Comparison of ENCODE assay signal across 18 cellular contexts in genomic region chr9:133880851-133881634, GRCh38.
DNase-seq lines count a peak whose midpoint lies in the region; ATAC-seq and TF ChIP-seq lines count a peak whose summit lies in the region.
"Had no signal": no experiment of that assay in that cellular context is flagged by ENCODE, and none has a peak within 500 bp of the region (broad histone marks: within the 10 kb centered on the region; RNA-seq: fewer than 3 reads in every experiment).

No MANE protein-coding gene starts in this region.

- no TSS peak for BruUV-seq in Calu3 (replicated peaks; lab: Mats Ljungman, UMichigan)

- DNase-seq in DMS 273 (lab: John Stamatoyannopoulos, UW; ENCODE audit: unreplicated experiment) (peak; percentile 33), DMS 273 treated with DMSO at 0.1 percent for 48 hours (lab: John Stamatoyannopoulos, UW) (no peak), SJCRH30 (peak; percentile 76 to 81), fibroblast of pulmonary artery (ENCODE audit: low read depth) (peak; percentile 34), prostate gland (ENCODE audit: low spot score) (no peak), Calu3 (no peak), ovary (no peak)
- DNase-seq: activated T-cell treated with anti-CD3 and anti-CD28 coated beads, Interleukin-2, amount 50 U/mL, for 48 hours; left cardiac atrium; NCI-H524 treated with DMSO at 0.1 percent for 48 hours; occipital lobe; stomach had no signal

- H3K4me1 ChIP-seq in SJCRH30 (peaks cover 34% of the 10 kb centered on the region), prostate gland (replicated peaks) (peaks cover 9% of the 10 kb centered on the region), ovary (ENCODE audit: insufficient read depth) (peaks cover 12% of the 10 kb centered on the region)

- peak overlapping the region; percentile 43; the same call in 1 of the 2 replicates for H3K27ac ChIP-seq in SJCRH30
- peak overlapping the region; percentile 72 to 73 for H3K27ac ChIP-seq in prostate gland
- H3K27ac ChIP-seq in ovary, result no peak overlapping the region
- H3K27ac ChIP-seq: 22Rv1, SJSA1, stomach had no signal

- TF ChIP-seq EP300 in ovary (IDR thresholded peaks at IDR 0.05), result no peak

- no peaks in the 10 kb centered on the region for H3K36me3 Mint-ChIP-seq in Calu3 (ENCODE audit: insufficient read depth, unreplicated experiment)

- no peaks in the 10 kb centered on the region for H3K27me3 Mint-ChIP-seq in Calu3 (ENCODE audit: unreplicated experiment)
- H3K27me3 Mint-ChIP-seq: central memory CD8-positive, alpha-beta T cell had no signal

- intact Hi-C loops in prostate gland (cut with DNase I) (no loop called here), Calu3 (cut with micrococcal nuclease; ENCODE audit: unreplicated experiment) (no loop called here), ovary (cut with DNase I) (no loop called here)

- peaks cover 7% of the 10 kb centered on the region for H3K4me1 Mint-ChIP-seq in Calu3 (ENCODE audit: low read depth, unreplicated experiment)
- H3K4me1 Mint-ChIP-seq: central memory CD8-positive, alpha-beta T cell had no signal

- H3K36me3 ChIP-seq in SJCRH30, result no peaks in the 10 kb centered on the region
- no peaks in the 10 kb centered on the region for H3K36me3 ChIP-seq in prostate gland
- H3K36me3 ChIP-seq in ovary, result no peaks in the 10 kb centered on the region
- H3K36me3 ChIP-seq: stomach had no signal

- H3K27me3 ChIP-seq in SJCRH30 (no peaks in the 10 kb centered on the region), prostate gland (replicated peaks; ENCODE audit: insufficient read depth) (no peaks in the 10 kb centered on the region), ovary (no peaks in the 10 kb centered on the region)
- H3K27me3 ChIP-seq: SJSA1, stomach had no signal

- 52% methylated on average over 19 of the region's 20 CpGs for WGBS in prostate gland
- WGBS in ovary, 3 donors, result 69 to 79% (median 78%) methylated on average over 20 of the region's 20 CpGs

- TF ChIP-seq CTCF in fibroblast of pulmonary artery (IDR thresholded peaks at IDR 0.05; ENCODE audit: low read length, missing control alignments), result no peak
- no peak for TF ChIP-seq CTCF in prostate gland (IDR thresholded peaks at IDR 0.05)
- TF ChIP-seq CTCF in Calu3 (IDR thresholded peaks at IDR 0.05; ENCODE audit: unreplicated experiment), result no peak
- no peak for TF ChIP-seq CTCF in ovary (IDR thresholded peaks at IDR 0.05)

- H3K27ac Mint-ChIP-seq in Calu3 (ENCODE audit: unreplicated experiment), result no peak overlapping the region

- H3K9me3 ChIP-seq in SJCRH30 (replicated peaks), result no peaks in the 10 kb centered on the region
- H3K9me3 ChIP-seq in prostate gland, result no peaks in the 10 kb centered on the region
- no peaks in the 10 kb centered on the region for H3K9me3 ChIP-seq in ovary
- H3K9me3 ChIP-seq: SJSA1, stomach had no signal

- CTCF ChIA-PET in Calu3 (lab: Charles Lee), result no interaction called here

- ATAC-seq in HG03460 (IDR thresholded peaks at IDR 0.05; ENCODE audit: unreplicated experiment), result no peak
- ATAC-seq: activated CD4-positive, CD25-positive, alpha-beta regulatory T cell treated with anti-CD3 and anti-CD28 coated beads, Interleukin-2, amount 50 U/mL, for 24 hours; K562 had no signal

- no peak overlapping the region for H3K4me3 ChIP-seq in SJCRH30
- H3K4me3 ChIP-seq in fibroblast of pulmonary artery (replicated peaks; ENCODE audit: low read depth, low read length), result no peak overlapping the region
- H3K4me3 ChIP-seq in prostate gland, result no peak overlapping the region
- no peak overlapping the region for H3K4me3 ChIP-seq in ovary
- H3K4me3 ChIP-seq: K562, SJSA1, stomach had no signal

- no peaks in the 10 kb centered on the region for H3K9me3 Mint-ChIP-seq in Calu3 (ENCODE audit: low read depth, unreplicated experiment)
- H3K9me3 Mint-ChIP-seq: central memory CD8-positive, alpha-beta T cell had no signal

- no peak overlapping the region for H3K4me3 Mint-ChIP-seq in Calu3 (ENCODE audit: low read depth, unreplicated experiment)
- H3K4me3 Mint-ChIP-seq: central memory CD8-positive, alpha-beta T cell had no signal

- TF ChIP-seq POLR2A in prostate gland (IDR thresholded peaks at IDR 0.05) (no peak), ovary (IDR thresholded peaks at IDR 0.05) (no peak)

Comparison
In these comparisons a context has a peak if more than half of its experiments do, and no peak if none do; other contexts are left out.
1. DNase-seq: peak in DMS 273 (single experiment), SJCRH30 (2 of 2) and fibroblast of pulmonary artery (single experiment); none in DMS 273 treated with DMSO at 0.1 percent for 48 hours (single experiment), prostate gland (single experiment), Calu3 (single experiment) and ovary (0 of 5).
2. H3K27ac ChIP-seq: peak in SJCRH30 (single experiment) and prostate gland (2 of 2); none in ovary (0 of 2).